In the genomic region with DNA sequence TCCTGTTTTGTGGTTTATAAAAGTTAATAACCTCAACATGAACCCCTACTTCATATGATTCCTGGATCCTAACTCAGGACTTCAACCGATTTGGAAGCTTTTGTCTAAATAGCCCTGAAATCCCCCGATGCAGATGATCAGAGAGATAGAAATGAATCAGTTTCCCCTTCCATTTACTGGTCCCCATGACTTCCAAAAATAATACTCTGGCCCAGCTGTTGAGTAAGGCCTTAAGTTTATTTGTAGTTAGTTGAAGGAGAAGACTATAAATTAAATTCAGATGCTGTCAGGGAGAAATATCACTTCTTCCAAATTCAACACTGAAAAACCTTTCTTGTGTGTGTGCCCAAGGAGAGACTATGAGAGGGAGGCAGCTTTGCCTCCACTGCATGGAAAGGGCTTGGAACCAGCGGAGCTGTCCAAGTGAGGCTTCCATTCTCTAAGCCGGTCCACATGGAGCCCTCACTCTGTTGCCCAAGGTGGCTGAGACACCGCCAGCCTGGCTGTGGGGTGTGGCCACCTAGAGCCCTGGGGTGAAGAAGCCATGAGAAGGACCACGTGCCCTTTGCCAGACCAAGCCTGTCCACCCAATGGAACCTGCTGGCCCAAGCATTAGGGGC, we compare ENCODE assay signal across 15 cellular contexts. TPM values are rescaled to one million over a fixed set of nuclear protein-coding genes. Genes with fewer than 3 reads are reported as not detected.
DNase-seq lines count a peak whose midpoint lies in the region; ATAC-seq, FAIRE-seq and TF ChIP-seq lines count a peak whose summit lies in the region.
"Had no signal": no experiment of that assay in that cellular context is flagged by ENCODE, and none has a peak within 500 bp of the region (broad histone marks: within the 10 kb centered on the region; RNA-seq: fewer than 3 reads in every experiment).

No MANE protein-coding gene starts in this region.

- H3K27me3 ChIP-seq in astrocyte (ENCODE audit: insufficient read depth, low read length) (no peaks in the 10 kb centered on the region), skeletal muscle tissue (ENCODE audit: control insufficient read depth in 3 of 3, insufficient read depth in 3 of 3, low read length in 3 of 3) (no peaks in the 10 kb centered on the region), hepatocyte (no peaks in the 10 kb centered on the region), dorsolateral prefrontal cortex (no peaks in the 10 kb centered on the region)
- H3K27me3 ChIP-seq: BLaER1 treated with 17β-estradiol and CSF1 and Interleukin-3, amounts not matched to agents 10 nM and 100 nM had no signal

- H3K36me3 ChIP-seq in astrocyte (ENCODE audit: insufficient read depth, low read length) (no peaks in the 10 kb centered on the region), skeletal muscle tissue (ENCODE audit: control insufficient read depth in 3 of 3, insufficient read depth in 3 of 3, low read length in 3 of 3) (no peaks in the 10 kb centered on the region), hepatocyte (replicated peaks; ENCODE audit: insufficient read depth, low read depth) (no peaks in the 10 kb centered on the region), mucosa of descending colon (ENCODE audit: low read depth) (no peaks in the 10 kb centered on the region)
- H3K36me3 ChIP-seq: BLaER1 treated with 17β-estradiol and CSF1 and Interleukin-3, amounts not matched to agents 10 nM and 100 nM had no signal

- ATAC-seq in mucosa of descending colon: no peak
- ATAC-seq: A549, HCT116 had no signal

- TF ChIP-seq CTCF in astrocyte (IDR thresholded peaks at IDR 0.05; ENCODE audit: insufficient read depth, low read depth, low read length) (no peak), nephron (IDR thresholded peaks at IDR 0.05; ENCODE audit: unreplicated experiment in 3 of 3) (no peak), hepatocyte (IDR thresholded peaks at IDR 0.05; ENCODE audit: poor library complexity) (no peak), mucosa of descending colon (IDR thresholded peaks at IDR 0.05) (no peak), dorsolateral prefrontal cortex (IDR thresholded peaks at IDR 0.05 in 54 of 56, conservative IDR thresholded peaks at IDR 0.05 in 2 of 56; ENCODE audit: low read depth in 1 of 56, partially characterized antibody in 56 of 56) (no peak)

- no peak for FAIRE-seq in astrocyte (lab: Jason Lieb, UNC)
- FAIRE-seq: A549, GM19239 had no signal

- H3K4me1 ChIP-seq in astrocyte (ENCODE audit: insufficient read depth, low read length) (no peaks in the 10 kb centered on the region), skeletal muscle tissue (ENCODE audit: control insufficient read depth in 3 of 3, insufficient read depth in 3 of 3, low read length in 3 of 3) (peaks cover 14 to 22% (median 16%) of the 10 kb centered on the region in 3 donors), hepatocyte (ENCODE audit: insufficient read depth) (peaks cover 12% of the 10 kb centered on the region), mucosa of descending colon (ENCODE audit: low read depth) (no peaks in the 10 kb centered on the region)
- H3K4me1 ChIP-seq: A549 had no signal

- peaks cover 10% of the 10 kb centered on the region for H3K4me1 Mint-ChIP-seq in astrocyte (ENCODE audit: low read depth, unreplicated experiment)
- peaks cover 42% of the 10 kb centered on the region for H3K4me1 Mint-ChIP-seq in nephron

- 93% methylated on average over 6 of the region's 6 CpGs for WGBS in hepatocyte (ENCODE audit: low lambda C conversion rate, missing lambda C conversion rate)

- no peaks in the 10 kb centered on the region for H3K9me2 ChIP-seq in hepatocyte (replicated peaks; ENCODE audit: insufficient read depth)

- H3K36me3 Mint-ChIP-seq in astrocyte (ENCODE audit: low read depth, unreplicated experiment): no peaks in the 10 kb centered on the region
- no peaks in the 10 kb centered on the region for H3K36me3 Mint-ChIP-seq in nephron (ENCODE audit: low read depth)

- no peaks in the 10 kb centered on the region for H4K20me1 ChIP-seq in astrocyte (ENCODE audit: insufficient read depth, low read length)
- H4K20me1 ChIP-seq in hepatocyte (ENCODE audit: insufficient read depth, poor library complexity, severe bottlenecking): no peaks in the 10 kb centered on the region
- H4K20me1 ChIP-seq: BLaER1 treated with 17β-estradiol and CSF1 and Interleukin-3, amounts not matched to agents 10 nM and 100 nM had no signal

- no peak for DNase-seq in astrocyte (ENCODE audit: low read depth)
- DNase-seq in hepatocyte (ENCODE audit: low spot score): no peak
- DNase-seq in activated CD4-positive, alpha-beta T cell treated with anti-CD3 and anti-CD28 coated beads for 1 hour: no peak
- DNase-seq in mucosa of descending colon: no peak
- DNase-seq in dorsolateral prefrontal cortex: no peak
- DNase-seq: Calu3; CD4-positive, alpha-beta T cell; DMS 273 treated with DMSO at 0.1 percent for 48 hours had no signal

- H3K4me3 Mint-ChIP-seq in astrocyte (ENCODE audit: unreplicated experiment): no peak overlapping the region
- peak overlapping the region in 1 of 3 experiments; percentile 3 for H3K4me3 Mint-ChIP-seq in nephron
- H3K4me3 Mint-ChIP-seq: CD4-positive, alpha-beta T cell had no signal

- H3K4me2 ChIP-seq in astrocyte (ENCODE audit: low read length) (peak overlapping the region; percentile 7), hepatocyte (no peak overlapping the region)
- H3K4me2 ChIP-seq: A549 had no signal

- H3K9me3 Mint-ChIP-seq in astrocyte (ENCODE audit: unreplicated experiment): peaks cover 2% of the 10 kb centered on the region
- H3K9me3 Mint-ChIP-seq in nephron: no peaks in the 10 kb centered on the region
- H3K9me3 Mint-ChIP-seq: CD4-positive, alpha-beta T cell had no signal

- H3K27ac ChIP-seq in astrocyte (ENCODE audit: low read depth, low read length): no peak overlapping the region
- peak overlapping the region; percentile 59 for H3K27ac ChIP-seq in skeletal muscle tissue (ENCODE audit: low read depth, low read length)
- no peak overlapping the region for H3K27ac ChIP-seq in hepatocyte
- H3K27ac ChIP-seq in dorsolateral prefrontal cortex: no peak overlapping the region
- H3K27ac ChIP-seq: A549; BLaER1 treated with 17β-estradiol and CSF1 and Interleukin-3, amounts not matched to agents 10 nM and 100 nM; HL-60 had no signal

- H2AFZ ChIP-seq in astrocyte (ENCODE audit: low read depth, low read length) (no peak overlapping the region), hepatocyte (no peak overlapping the region)

- H3K9ac ChIP-seq in astrocyte (ENCODE audit: low read length) (no peak overlapping the region), skeletal muscle tissue (ENCODE audit: low read depth in 1 of 3, low read length in 3 of 3) (no peak overlapping the region)
- H3K9ac ChIP-seq: BLaER1 treated with 17β-estradiol and CSF1 and Interleukin-3, amounts not matched to agents 10 nM and 100 nM had no signal

- H3K27me3 Mint-ChIP-seq in astrocyte (ENCODE audit: low read depth, unreplicated experiment) (no peaks in the 10 kb centered on the region), nephron (ENCODE audit: low read depth) (no peaks in the 10 kb centered on the region)
- H3K27me3 Mint-ChIP-seq: CD4-positive, alpha-beta T cell had no signal

- H3K79me2 ChIP-seq in astrocyte (ENCODE audit: insufficient read depth, low read length) (no peaks in the 10 kb centered on the region), hepatocyte (peaks cover 4% of the 10 kb centered on the region)

- no peak overlapping the region for H3K4me3 ChIP-seq in astrocyte (ENCODE audit: insufficient read depth, low read depth, low read length)
- no peak overlapping the region for H3K4me3 ChIP-seq in skeletal muscle tissue (ENCODE audit: low read length in 3 of 3)
- H3K4me3 ChIP-seq in hepatocyte: no peak overlapping the region
- no peak overlapping the region for H3K4me3 ChIP-seq in mucosa of descending colon
- H3K4me3 ChIP-seq in dorsolateral prefrontal cortex: no peak overlapping the region
- H3K4me3 ChIP-seq: A549; BLaER1 treated with 17β-estradiol and CSF1 and Interleukin-3, amounts not matched to agents 10 nM and 100 nM had no signal

- H3K9me3 ChIP-seq in astrocyte (ENCODE audit: insufficient read depth, low read depth, low read length) (no peaks in the 10 kb centered on the region), skeletal muscle tissue (ENCODE audit: control insufficient read depth in 3 of 3, low read length in 3 of 3) (no peaks in the 10 kb centered on the region), hepatocyte (ENCODE audit: low read depth) (no peaks in the 10 kb centered on the region), mucosa of descending colon (peaks cover 3% of the 10 kb centered on the region)
- H3K9me3 ChIP-seq: A549; BLaER1 treated with 17β-estradiol and CSF1 and Interleukin-3, amounts not matched to agents 10 nM and 100 nM had no signal

- intact Hi-C loops in mucosa of descending colon (cut with DNase I, micrococcal nuclease) (no loop called here), dorsolateral prefrontal cortex (cut with DNase I) (no loop called here)

- H3K27ac Mint-ChIP-seq in astrocyte (ENCODE audit: unreplicated experiment) (no peak overlapping the region), nephron (peak overlapping the region; percentile 40 to 91 (median 63))
- H3K27ac Mint-ChIP-seq: CD4-positive, alpha-beta T cell had no signal

RNA-seq across cellular contexts. Expression of gene PIEZO2, which starts 53.6 kb away (rescaled TPM):
- total RNA-seq in astrocyte (5.3 and 11.8 TPM in 2 replicates), skeletal muscle tissue (41.2 TPM), hepatocyte (70.8 and 77.5 TPM in 2 replicates), mucosa of descending colon (10 to 100 TPM in 1 of 3 donors, 1 to 10 TPM in 2; 1.0 to 18.9 (median 1.4) TPM), dorsolateral prefrontal cortex (100 to 1,000 TPM in 1 of 120 experiments, 10 to 100 TPM in 109, 1 to 10 TPM in 10; 3.3 to 115 (median 29.1) TPM)
- polyA plus RNA-seq in hepatocyte: 24.5 and 26.5 TPM in 2 replicates
- total RNA-seq: CD4-positive, alpha-beta T cell had no signal
